Comparison of ENCODE assay signal across 15 cellular contexts in genomic region chr6:151005126-151005525, GRCh38.
A peak's percentile ranks its signal among the peaks of the same experiment; 100 is the strongest.
DNase-seq lines count a peak whose midpoint lies in the region; ATAC-seq and TF ChIP-seq lines count a peak whose summit lies in the region.
"Had no signal": no experiment of that assay in that cellular context is flagged by ENCODE, and none has a peak within 500 bp of the region (broad histone marks: within the 10 kb centered on the region; RNA-seq: fewer than 3 reads in every experiment).

No MANE protein-coding gene starts in this region.

- H3K27ac ChIP-seq in right cardiac atrium (ENCODE audit: low read length) (peak overlapping the region; percentile 60), SK-N-MC (peak overlapping the region; percentile 79), lower lobe of right lung (peak overlapping the region; percentile 74), upper lobe of left lung (peak overlapping the region; percentile 24 to 70 (median 48))

- H3K4me1 ChIP-seq in right cardiac atrium (ENCODE audit: control insufficient read depth, insufficient read depth, low read length) (peaks cover 2% of the 10 kb centered on the region), lower lobe of right lung (peaks cover 31% of the 10 kb centered on the region), upper lobe of left lung (peaks cover 19 to 29% (median 26%) of the 10 kb centered on the region in 4 donors)
- H3K4me1 ChIP-seq: BE2C had no signal

- intact Hi-C loops in right cardiac atrium (cut with DNase I), result loop anchor here in 2 of 4 donors (5.0 to 10.0 kb wide), 2 partner anchors 110 to 113 kb away; no protein-coding TSS in a partner anchor
- intact Hi-C loops in Right ventricle myocardium superior (cut with DNase I), result no loop called here
- intact Hi-C loops in lower lobe of right lung (cut with DNase I), result no loop called here

- H3K27me3 ChIP-seq in right cardiac atrium (ENCODE audit: control insufficient read depth, insufficient read depth), result no peaks in the 10 kb centered on the region
- H3K27me3 ChIP-seq in lower lobe of right lung (ENCODE audit: low read depth), result no peaks in the 10 kb centered on the region
- no peaks in the 10 kb centered on the region for H3K27me3 ChIP-seq in upper lobe of left lung
- H3K27me3 ChIP-seq: BE2C, upper lobe of right lung had no signal

- no peak for DNase-seq in right cardiac atrium
- no peak for DNase-seq in Right ventricle myocardium superior
- no peak for DNase-seq in SK-N-MC (ENCODE audit: low read depth, low spot score)
- DNase-seq in lower lobe of right lung, result no peak
- no peak for DNase-seq in upper lobe of left lung
- no peak for DNase-seq in stimulated activated CD4-positive, alpha-beta T cell treated with anti-CD3 and anti-CD28 coated beads, Interleukin-4, amount 100 ng/mL, for 4 hours
- no peak for DNase-seq in effector CD4-positive, alpha-beta T cell
- DNase-seq: activated naive CD8-positive, alpha-beta T cell treated with anti-CD3 and anti-CD28 coated beads for 36 hours; BE2C; kidney; NCI-H1694 treated with DMSO at 0.1 percent for 48 hours; NCI-H446; stimulated activated CD4-positive, alpha-beta T cell treated with anti-CD3 and anti-CD28 coated beads, Interleukin-2, amount 100 ng/mL, for 48 hours; upper lobe of right lung had no signal

- TF ChIP-seq POLR2A in upper lobe of left lung (IDR thresholded peaks at IDR 0.05), result no peak

- no peaks in the 10 kb centered on the region for H3K9me3 ChIP-seq in right cardiac atrium (ENCODE audit: control insufficient read depth, low read length)
- H3K9me3 ChIP-seq in SK-N-MC (ENCODE audit: low read depth, low read length), result no peaks in the 10 kb centered on the region
- H3K9me3 ChIP-seq in lower lobe of right lung, result no peaks in the 10 kb centered on the region
- H3K9me3 ChIP-seq in upper lobe of left lung, result no peaks in the 10 kb centered on the region
- H3K9me3 ChIP-seq: BE2C, upper lobe of right lung had no signal

- ATAC-seq in right cardiac atrium, result no peak
- ATAC-seq in Right ventricle myocardium superior (ENCODE audit: poor library complexity), result no peak
- ATAC-seq in lower lobe of right lung, result no peak
- ATAC-seq in upper lobe of left lung (ENCODE audit: low FRiP score in 2 of 2), result no peak
- ATAC-seq in GM18858 (IDR thresholded peaks at IDR 0.05; ENCODE audit: unreplicated experiment), result no peak

- H3K9ac ChIP-seq in SK-N-MC (ENCODE audit: insufficient read length), result no peak overlapping the region

- TF ChIP-seq CTCF in lower lobe of right lung (IDR thresholded peaks at IDR 0.05) (no peak), upper lobe of left lung (IDR thresholded peaks at IDR 0.05) (no peak)

- H3K4me3 ChIP-seq in right cardiac atrium (ENCODE audit: low read length), result no peak overlapping the region
- peak overlapping the region; percentile 54 for H3K4me3 ChIP-seq in SK-N-MC
- H3K4me3 ChIP-seq in lower lobe of right lung, result no peak overlapping the region
- H3K4me3 ChIP-seq in upper lobe of left lung, result no peak overlapping the region
- H3K4me3 ChIP-seq: upper lobe of right lung had no signal

- no peaks in the 10 kb centered on the region for H3K36me3 ChIP-seq in SK-N-MC (ENCODE audit: insufficient read depth, low read length)
- no peaks in the 10 kb centered on the region for H3K36me3 ChIP-seq in lower lobe of right lung
- H3K36me3 ChIP-seq in upper lobe of left lung, result no peaks in the 10 kb centered on the region
- H3K36me3 ChIP-seq: BE2C, upper lobe of right lung had no signal

- WGBS in right cardiac atrium, result 56% methylated on average over 5 of the region's 5 CpGs
- WGBS in upper lobe of left lung, 2 donors, result 73 to 77% methylated on average over 5 of the region's 5 CpGs

- no peak for TF ChIP-seq EP300 in upper lobe of left lung (IDR thresholded peaks at IDR 0.05)
